Comparison of ENCODE assay signal across 1 cellular context in the genomic region with DNA sequence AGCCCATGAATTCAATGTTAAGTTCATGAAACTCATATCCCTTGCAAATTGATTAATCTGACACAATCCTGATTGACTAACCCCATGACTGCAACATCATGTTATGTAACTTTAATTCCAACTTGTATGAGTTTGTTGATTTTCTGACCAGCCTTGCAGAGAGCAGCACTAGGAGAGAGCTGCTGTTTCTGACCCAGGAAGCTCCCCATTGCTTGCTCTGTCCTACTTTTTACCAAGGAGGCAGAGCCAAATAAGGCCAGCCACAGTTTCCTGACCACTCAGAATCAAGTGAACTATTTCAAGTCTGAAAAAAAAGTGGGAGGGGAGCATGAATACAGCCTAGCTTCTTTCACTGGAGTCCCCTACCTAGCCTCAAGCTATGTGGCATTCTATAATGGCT.
TF ChIP-seq lines count a peak whose summit lies in the region.

No MANE protein-coding gene starts in this region.

TF ChIP-seq in HepG2, 621 proteins besides CTCF, POLR2A, EP300 and RAD21 (continued from another document):
- no peak for TF ChIP-seq ZBTB2 (CRISPR knock-in tag; IDR thresholded peaks at IDR 0.05; ENCODE audit: low read depth)
